ENCODE assay signal across 8 cellular contexts in genomic region chr20:2814587-2815051, GRCh38. TPM values are rescaled to one million over a fixed set of nuclear protein-coding genes. Genes with fewer than 3 reads are reported as not detected.
DNase-seq lines count a peak whose midpoint lies in the region; ATAC-seq, FAIRE-seq and TF ChIP-seq lines count a peak whose summit lies in the region.

C20orf141 (plus strand) TSS chr20:2814987; CDS start chr20:2815185, 198 bp downstream.

- peak within 1 kb of the TSS; percentile 9 for H3K27ac ChIP-seq in CD8-positive, alpha-beta memory T cell (ENCODE audit: low read depth, low read length)
- H3K27ac ChIP-seq in effector memory CD4-positive, alpha-beta T cell (ENCODE audit: insufficient read depth, low read length, poor library complexity, severe bottlenecking), result no peak within 1 kb of the TSS

- H3K36me3 Mint-ChIP-seq in CD8-positive, alpha-beta memory T cell, result peaks cover 0 to 18% (median 2%) of the 10 kb centered on the region in 3 donors
- H3K36me3 Mint-ChIP-seq in chondrocyte (ENCODE audit: low read depth), result peaks cover 9% of the 10 kb centered on the region

- no peaks in the 10 kb centered on the region for H3K4me1 ChIP-seq in CD8-positive, alpha-beta memory T cell (ENCODE audit: insufficient read depth, low read length)
- no peaks in the 10 kb centered on the region for H3K4me1 ChIP-seq in effector memory CD4-positive, alpha-beta T cell (ENCODE audit: control insufficient read depth, insufficient read depth, low read length, poor library complexity, severe bottlenecking)

- H3K9me3 ChIP-seq in CD8-positive, alpha-beta memory T cell (ENCODE audit: low read length), result no peaks in the 10 kb centered on the region
- H3K9me3 ChIP-seq in effector memory CD4-positive, alpha-beta T cell (ENCODE audit: control insufficient read depth, low read length), result no peaks in the 10 kb centered on the region

- no peak for TF ChIP-seq CTCF in chondrocyte (IDR thresholded peaks at IDR 0.05)

- ATAC-seq in GM19395 (IDR thresholded peaks at IDR 0.05; ENCODE audit: unreplicated experiment), result no peak
- ATAC-seq in HG02870 (IDR thresholded peaks at IDR 0.05; ENCODE audit: unreplicated experiment), result no peak

- peaks cover 27 to 42% of the 10 kb centered on the region in 2 donors for H3K27me3 Mint-ChIP-seq in CD8-positive, alpha-beta memory T cell
- no peaks in the 10 kb centered on the region for H3K27me3 Mint-ChIP-seq in chondrocyte (ENCODE audit: low read depth)

- H3K36me3 ChIP-seq in CD8-positive, alpha-beta memory T cell (ENCODE audit: insufficient read depth, low read length), result no peaks in the 10 kb centered on the region
- no peaks in the 10 kb centered on the region for H3K36me3 ChIP-seq in effector memory CD4-positive, alpha-beta T cell (ENCODE audit: control insufficient read depth, insufficient read depth, low read length)

- H3K27ac Mint-ChIP-seq in CD8-positive, alpha-beta memory T cell, result no peak within 1 kb of the TSS
- H3K27ac Mint-ChIP-seq in chondrocyte (ENCODE audit: unreplicated experiment), result peak within 1 kb of the TSS; percentile 77

- no peak within 1 kb of the TSS for H3K4me3 Mint-ChIP-seq in CD8-positive, alpha-beta memory T cell
- no peak within 1 kb of the TSS for H3K4me3 Mint-ChIP-seq in chondrocyte (ENCODE audit: unreplicated experiment)

- no peak for DNase-seq in CD8-positive, alpha-beta memory T cell
- DNase-seq in NCI-H460 (ENCODE audit: extremely low read depth, low read depth), result peak; percentile 76
- DNase-seq in chondrocyte (ENCODE audit: low spot score), result no peak
- peak; percentile 99 for DNase-seq in myocyte (ENCODE audit: low read depth)
- no peak for DNase-seq in GM12892 (ENCODE audit: insufficient read length)
- DNase-seq in effector memory CD4-positive, alpha-beta T cell, result no peak

- TF ChIP-seq POLR2A in GM12892 (IDR thresholded peaks at IDR 0.05; ENCODE audit: low read depth, low read length), result no peak

- H3K9me3 Mint-ChIP-seq in CD8-positive, alpha-beta memory T cell, result peaks cover 0 to 6% (median 0%) of the 10 kb centered on the region in 5 donors
- H3K9me3 Mint-ChIP-seq in chondrocyte (ENCODE audit: low read depth), result peaks cover 15% of the 10 kb centered on the region

- H3K27me3 ChIP-seq in CD8-positive, alpha-beta memory T cell (ENCODE audit: insufficient read depth, low read length, poor library complexity, severe bottlenecking), result peaks cover 5% of the 10 kb centered on the region
- H3K27me3 ChIP-seq in effector memory CD4-positive, alpha-beta T cell (replicated peaks; ENCODE audit: control insufficient read depth, insufficient read depth, low read length, poor library complexity, severe bottlenecking), result no peaks in the 10 kb centered on the region

- CTCF ChIA-PET in CD8-positive, alpha-beta memory T cell (lab: Charles Lee), result no interaction called here

- POLR2A ChIA-PET in CD8-positive, alpha-beta memory T cell (lab: Charles Lee), result no interaction called here

- no peak within 1 kb of the TSS for H3K4me3 ChIP-seq in CD8-positive, alpha-beta memory T cell (ENCODE audit: low read length)
- H3K4me3 ChIP-seq in effector memory CD4-positive, alpha-beta T cell (ENCODE audit: insufficient read depth, low read depth, low read length, poor library complexity, severe bottlenecking), result no peak within 1 kb of the TSS

- peaks cover 0 to under 1% (median 0%) of the 10 kb centered on the region in 3 donors for H3K4me1 Mint-ChIP-seq in CD8-positive, alpha-beta memory T cell
- peaks cover 25% of the 10 kb centered on the region for H3K4me1 Mint-ChIP-seq in chondrocyte (ENCODE audit: low read depth)

- no peak for FAIRE-seq in GM12892 (lab: Jason Lieb, UNC)

RNA-seq across cellular contexts. Expression of gene C20orf141, which starts in this region (rescaled TPM):
- total RNA-seq in CD8-positive, alpha-beta memory T cell, result not detected
- polyA plus RNA-seq in CD8-positive, alpha-beta memory T cell, result not detected
- not detected in 2 replicates for total RNA-seq in NCI-H460 (2014; rRNA removed; shearing (Covaris generic))
- polyA plus RNA-seq in NCI-H460 (2014; cell fraction: nucleus; rRNA removed), result not detected in 2 replicates
- total RNA-seq in chondrocyte (not detected in 3 replicates), myocyte (not detected in 2 replicates)
- not detected for polyA plus RNA-seq in myocyte (2012)
- polyA plus RNA-seq in GM12892 (2012; ENCODE audit: missing spikeins), result not detected

Comparison
In these comparisons a context has a peak if more than half of its experiments do, and no peak if none do; other contexts are left out.
1. Peak in DNase-seq in NCI-H460; RNA of the gene not detected or under 1 TPM.
2. Peak in DNase-seq in myocyte; RNA of the gene not detected or under 1 TPM.